Comparison of ENCODE assay signal across 10 cellular contexts in the genomic region with DNA sequence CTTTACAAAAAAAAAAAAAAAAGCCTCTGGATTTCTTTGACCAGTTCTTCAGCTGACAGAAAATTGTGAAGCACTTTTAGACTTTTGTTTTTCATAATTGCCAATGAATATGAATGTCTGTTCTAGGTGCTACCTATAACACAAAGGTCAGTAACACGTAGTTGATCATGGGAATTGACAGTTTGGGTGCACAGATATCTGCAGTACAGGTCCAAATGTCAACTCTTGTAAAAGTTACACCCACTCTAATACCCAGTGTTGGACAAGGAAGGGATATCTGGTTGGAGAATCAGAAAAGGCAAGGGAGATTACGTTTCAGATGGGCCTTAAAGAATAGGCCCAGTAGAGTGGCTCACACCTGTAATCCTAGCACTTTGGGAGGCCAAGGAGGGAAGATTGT. TPM values are rescaled to one million over a fixed set of nuclear protein-coding genes. Genes with fewer than 3 reads are reported as not detected.
DNase-seq lines count a peak whose midpoint lies in the region; ATAC-seq, FAIRE-seq and TF ChIP-seq lines count a peak whose summit lies in the region.
"Had no signal": no experiment of that assay in that cellular context is flagged by ENCODE, and none has a peak within 500 bp of the region (broad histone marks: within the 10 kb centered on the region; RNA-seq: fewer than 3 reads in every experiment).

No MANE protein-coding gene starts in this region.

- H3K27me3 ChIP-seq in adrenal gland: no peaks in the 10 kb centered on the region
- H3K27me3 ChIP-seq in lower lobe of right lung (ENCODE audit: low read depth): no peaks in the 10 kb centered on the region
- no peaks in the 10 kb centered on the region for H3K27me3 ChIP-seq in tibial artery
- H3K27me3 ChIP-seq: SJSA1 had no signal

- intact Hi-C loops in adrenal gland (cut with DNase I) (no loop called here), lower lobe of right lung (cut with DNase I) (no loop called here), tibial artery (cut with DNase I; ENCODE audit: low total_unique reads) (loop anchor here (5.0 to 10.0 kb wide), 2 partner anchors 62 to 256 kb away; no protein-coding TSS in a partner anchor)

- H3K36me3 ChIP-seq in adrenal gland (replicated peaks in 1 of 2) (no peaks in the 10 kb centered on the region), lower lobe of right lung (no peaks in the 10 kb centered on the region), tibial artery (no peaks in the 10 kb centered on the region)

- H3K27ac Mint-ChIP-seq in activated CD8-positive, alpha-beta memory T cell treated with anti-CD3 and anti-CD28 coated beads, Interleukin-2, amount 10 ng/mL, durations not matched to agents 7 days and 5 days: peak overlapping the region; percentile 93

- WGBS in adrenal gland, 4 donors: 78 to 91% (median 82%) methylated on average over 2 of the region's 2 CpGs

- FAIRE-seq in GM12892 (lab: Jason Lieb, UNC): no peak
- FAIRE-seq: urothelium cell line had no signal

- CTCF ChIA-PET in activated CD8-positive, alpha-beta memory T cell treated with anti-CD3 and anti-CD28 coated beads, Interleukin-2, amount 10 ng/mL, durations not matched to agents 7 days and 5 days (lab: Charles Lee): interaction anchor here (1.0 to 3.7 kb wide), 2 partner anchors 107 to 250 kb away, joined by 6 to 18 read pairs; no protein-coding TSS in a partner anchor

- H3K4me3 Mint-ChIP-seq in activated CD8-positive, alpha-beta memory T cell treated with anti-CD3 and anti-CD28 coated beads, Interleukin-2, amount 10 ng/mL, durations not matched to agents 7 days and 5 days: peak overlapping the region; percentile 83

- H3K4me1 Mint-ChIP-seq in activated CD8-positive, alpha-beta memory T cell treated with anti-CD3 and anti-CD28 coated beads, Interleukin-2, amount 10 ng/mL, durations not matched to agents 7 days and 5 days: peaks cover 54% of the 10 kb centered on the region

- no peak for TF ChIP-seq CTCF in adrenal gland (IDR thresholded peaks at IDR 0.05)
- TF ChIP-seq CTCF in lower lobe of right lung (IDR thresholded peaks at IDR 0.05): no peak
- no peak for TF ChIP-seq CTCF in tibial artery (IDR thresholded peaks at IDR 0.05)

- peaks cover 17% of the 10 kb centered on the region for H3K36me3 Mint-ChIP-seq in activated CD8-positive, alpha-beta memory T cell treated with anti-CD3 and anti-CD28 coated beads, Interleukin-2, amount 10 ng/mL, durations not matched to agents 7 days and 5 days

- H3K9me3 Mint-ChIP-seq in activated CD8-positive, alpha-beta memory T cell treated with anti-CD3 and anti-CD28 coated beads, Interleukin-2, amount 10 ng/mL, durations not matched to agents 7 days and 5 days (ENCODE audit: low read depth): no peaks in the 10 kb centered on the region

- no peaks in the 10 kb centered on the region for H3K27me3 Mint-ChIP-seq in activated CD8-positive, alpha-beta memory T cell treated with anti-CD3 and anti-CD28 coated beads, Interleukin-2, amount 10 ng/mL, durations not matched to agents 7 days and 5 days

- no peak for ATAC-seq in activated CD8-positive, alpha-beta memory T cell treated with anti-CD3 and anti-CD28 coated beads, Interleukin-2, amount 10 ng/mL, durations not matched to agents 7 days and 5 days
- no peak for ATAC-seq in lower lobe of right lung

- H3K4me3 ChIP-seq in adrenal gland (no peak overlapping the region), lower lobe of right lung (no peak overlapping the region), tibial artery (peak overlapping the region; percentile 72 to 91)

- H3K4me1 ChIP-seq in adrenal gland (replicated peaks in 1 of 2): peaks cover 17 to 42% of the 10 kb centered on the region in 2 donors
- H3K4me1 ChIP-seq in lower lobe of right lung: peaks cover 36% of the 10 kb centered on the region
- H3K4me1 ChIP-seq in tibial artery: peaks cover 0 to 71% (median 28%) of the 10 kb centered on the region in 4 donors

- H3K9me3 ChIP-seq in adrenal gland (replicated peaks in 1 of 3) (no peaks in the 10 kb centered on the region), lower lobe of right lung (no peaks in the 10 kb centered on the region), tibial artery (no peaks in the 10 kb centered on the region)

- H3K27ac ChIP-seq in adrenal gland (peak overlapping the region in 3 of 5 donors; percentile 18 to 97 (median 19)), lower lobe of right lung (peak overlapping the region; percentile 98), tibial artery (peak overlapping the region; percentile 97 to 99)

- no peak for DNase-seq in activated CD8-positive, alpha-beta memory T cell treated with anti-CD3 and anti-CD28 coated beads, Interleukin-2, amount 10 ng/mL, durations not matched to agents 7 days and 5 days
- DNase-seq in activated CD8-positive, alpha-beta memory T cell treated with anti-CD3 and anti-CD28 coated beads, Interleukin-2, amount 50 U/mL, for 4 hours: no peak
- DNase-seq in adrenal gland: no peak
- no peak for DNase-seq in lower lobe of right lung
- no peak for DNase-seq in tibial artery
- no peak for DNase-seq in GM12892 (ENCODE audit: insufficient read length)
- DNase-seq in SHP77 treated with DMSO at 0.1 percent for 48 hours (lab: John Stamatoyannopoulos, UW): no peak
- no peak for DNase-seq in GM19240 (ENCODE audit: insufficient read length, low spot score)

- TF ChIP-seq POLR2A in adrenal gland (IDR thresholded peaks at IDR 0.05): no peak
- no peak for TF ChIP-seq POLR2A in GM12892 (IDR thresholded peaks at IDR 0.05; ENCODE audit: low read depth, low read length)

RNA-seq across cellular contexts. Expression of gene REEP3, which starts 1.8 kb away (rescaled TPM):
- 10 to 100 TPM; 23.4 to 27.2 TPM for total RNA-seq in activated CD8-positive, alpha-beta memory T cell treated with anti-CD3 and anti-CD28 coated beads, Interleukin-2, amount 10 ng/mL, durations not matched to agents 7 days and 5 days
- total RNA-seq in adrenal gland (10 to 100 TPM; 36.9 to 79.8 (median 53.7) TPM), lower lobe of right lung (50.9 TPM)
- 10 to 100 TPM in 1 of 3 donors, 1 to 10 TPM in 2; 5.1 to 49.3 (median 9.3) TPM for polyA plus RNA-seq in adrenal gland
- 17.4 TPM for polyA plus RNA-seq in GM12892 (2012; ENCODE audit: missing spikeins)

RNA-seq across cellular contexts. Expression of gene JMJD1C, which starts 57.2 kb away (rescaled TPM):
- total RNA-seq in activated CD8-positive, alpha-beta memory T cell treated with anti-CD3 and anti-CD28 coated beads, Interleukin-2, amount 10 ng/mL, durations not matched to agents 7 days and 5 days: 10 to 100 TPM; 55.7 to 87.6 TPM
- total RNA-seq in adrenal gland: 100 to 1,000 TPM in 2 of 8 donors, 10 to 100 TPM in 6; 36.0 to 124 (median 57.2) TPM
- 10 to 100 TPM; 36.1 to 64.4 (median 48.1) TPM for polyA plus RNA-seq in adrenal gland
- 100.0 TPM for total RNA-seq in lower lobe of right lung
- polyA plus RNA-seq in GM12892 (2012; ENCODE audit: missing spikeins): 44.8 TPM

Comparison
In these comparisons a context has a peak if more than half of its experiments do, and no peak if none do; other contexts are left out.
1. H3K27ac ChIP-seq: peak in every context shown above with its lines; median percentile 98 in lower lobe of right lung; 98 in tibial artery; 19 in adrenal gland.
2. H3K4me3 ChIP-seq: peak in tibial artery (2 of 2); none in adrenal gland (0 of 4) and lower lobe of right lung (single experiment).